ENCODE assay signal across 12 cellular contexts in the genomic region with DNA sequence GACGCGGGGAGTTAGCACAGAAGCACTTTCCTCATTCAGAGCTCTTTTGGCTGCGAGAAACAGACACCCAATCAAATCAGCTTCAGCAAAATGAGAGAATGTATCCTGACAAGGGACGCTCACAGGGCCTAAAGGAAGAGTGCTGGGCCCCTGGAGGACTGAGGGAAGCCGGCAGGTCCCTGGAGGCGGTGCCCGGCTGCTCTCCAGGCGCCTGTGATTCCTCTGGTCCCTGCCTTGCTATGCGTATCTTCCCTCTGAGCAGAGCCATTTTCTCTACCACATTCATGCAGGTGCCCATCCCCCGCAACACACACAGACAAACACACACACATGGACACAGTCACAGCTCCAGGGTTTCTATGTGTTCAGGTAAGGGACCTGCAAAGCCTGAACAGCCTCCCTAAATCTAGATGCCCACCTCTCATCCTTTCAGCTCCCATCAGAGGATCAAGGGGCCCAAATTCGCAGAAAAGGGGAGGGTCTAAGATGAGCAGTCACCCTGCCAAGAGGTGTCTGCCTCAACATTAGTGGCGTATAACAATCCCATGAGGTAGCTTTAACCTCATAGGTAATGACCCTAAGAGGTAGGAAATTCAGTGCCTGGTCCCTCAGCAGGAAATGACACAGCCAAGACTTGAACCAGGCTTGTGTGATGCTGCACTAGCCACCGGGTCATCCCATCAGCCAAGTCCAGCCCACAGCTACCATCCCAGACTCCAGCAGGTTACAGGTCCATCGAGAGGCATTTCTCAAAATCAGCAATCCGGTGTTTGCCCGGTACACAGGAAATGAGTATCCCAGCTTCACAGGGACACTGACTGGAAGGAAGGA. TPM values are rescaled to one million over a fixed set of nuclear protein-coding genes. Genes with fewer than 3 reads are reported as not detected.
DNase-seq lines count a peak whose midpoint lies in the region; ATAC-seq and TF ChIP-seq lines count a peak whose summit lies in the region.
"Had no signal": no experiment of that assay in that cellular context is flagged by ENCODE, and none has a peak within 500 bp of the region (broad histone marks: within the 10 kb centered on the region; RNA-seq: fewer than 3 reads in every experiment).

No MANE protein-coding gene starts in this region.

- in situ Hi-C loops in HAP-1 (cut with MboI; ENCODE audit: low sequenced_read_pairs), result no loop called here

- CTCF ChIA-PET in WTC11 (lab: Charles Lee), result interaction anchor here (0.6 to 2.4 kb wide), 12 partner anchors 8 to 61 kb away, joined by 3 to 13 read pairs (median 4); partner anchors contain the start of gene EYA3
- CTCF ChIA-PET in activated CD8-positive, alpha-beta T cell treated with anti-CD3 and anti-CD28 coated beads, Interleukin-2, amount 10 ng/mL, durations not matched to agents 7 days and 5 days (lab: Charles Lee), result no interaction called here

- H3K9me3 ChIP-seq in HAP-1, result no peaks in the 10 kb centered on the region
- H3K9me3 ChIP-seq: heart left ventricle, mucosa of descending colon, SJSA1 had no signal

- DNase-seq in activated naive CD8-positive, alpha-beta T cell treated with anti-CD3 and anti-CD28 coated beads, Interleukin-2, amount 10 ng/mL, durations not matched to agents 7 days and 5 days, result no peak
- no peak for DNase-seq in activated naive CD8-positive, alpha-beta T cell treated with anti-CD3 and anti-CD28 coated beads, Interleukin-2, amount 50 U/mL, for 24 hours
- DNase-seq in WTC11 (ENCODE audit: low spot score) (peak; percentile 31), RKO (ENCODE audit: low spot score) (no peak), HAP-1 (ENCODE audit: low spot score in 2 of 2) (no peak)
- DNase-seq in activated CD8-positive, alpha-beta T cell treated with anti-CD3 and anti-CD28 coated beads, Interleukin-2, amount 10 ng/mL, durations not matched to agents 7 days and 5 days, result no peak
- no peak for DNase-seq in stimulated activated CD4-positive, alpha-beta T cell treated with anti-CD3 and anti-CD28 coated beads, Interleukin-2, amount 100 ng/mL, for 48 hours
- DNase-seq: heart left ventricle, mucosa of descending colon had no signal

- no peaks in the 10 kb centered on the region for H3K9me3 Mint-ChIP-seq in activated naive CD8-positive, alpha-beta T cell treated with anti-CD3 and anti-CD28 coated beads, Interleukin-2, amount 10 ng/mL, durations not matched to agents 7 days and 5 days
- H3K9me3 Mint-ChIP-seq in activated naive CD8-positive, alpha-beta T cell treated with anti-CD3 and anti-CD28 coated beads, Interleukin-2, amount 50 U/mL, for 24 hours, result no peaks in the 10 kb centered on the region
- H3K9me3 Mint-ChIP-seq in WTC11, result peaks cover 11% of the 10 kb centered on the region
- H3K9me3 Mint-ChIP-seq in activated CD8-positive, alpha-beta T cell treated with anti-CD3 and anti-CD28 coated beads, Interleukin-2, amount 10 ng/mL, durations not matched to agents 7 days and 5 days (ENCODE audit: insufficient read depth), result no peaks in the 10 kb centered on the region

- H3K27me3 Mint-ChIP-seq in activated naive CD8-positive, alpha-beta T cell treated with anti-CD3 and anti-CD28 coated beads, Interleukin-2, amount 10 ng/mL, durations not matched to agents 7 days and 5 days, result peaks cover 9% of the 10 kb centered on the region
- H3K27me3 Mint-ChIP-seq in activated naive CD8-positive, alpha-beta T cell treated with anti-CD3 and anti-CD28 coated beads, Interleukin-2, amount 50 U/mL, for 24 hours, result peaks cover 16% of the 10 kb centered on the region
- no peaks in the 10 kb centered on the region for H3K27me3 Mint-ChIP-seq in WTC11 (ENCODE audit: low read depth)
- H3K27me3 Mint-ChIP-seq in activated CD8-positive, alpha-beta T cell treated with anti-CD3 and anti-CD28 coated beads, Interleukin-2, amount 10 ng/mL, durations not matched to agents 7 days and 5 days (ENCODE audit: low read depth), result peaks cover 13% of the 10 kb centered on the region

- H3K4me3 ChIP-seq in HAP-1, result no peak overlapping the region
- H3K4me3 ChIP-seq: heart left ventricle, mucosa of descending colon, SJSA1 had no signal

- H3K27ac Mint-ChIP-seq in activated naive CD8-positive, alpha-beta T cell treated with anti-CD3 and anti-CD28 coated beads, Interleukin-2, amount 10 ng/mL, durations not matched to agents 7 days and 5 days, result no peak overlapping the region
- H3K27ac Mint-ChIP-seq in activated naive CD8-positive, alpha-beta T cell treated with anti-CD3 and anti-CD28 coated beads, Interleukin-2, amount 50 U/mL, for 24 hours, result no peak overlapping the region
- peak overlapping the region; percentile 65 for H3K27ac Mint-ChIP-seq in WTC11
- no peak overlapping the region for H3K27ac Mint-ChIP-seq in activated CD8-positive, alpha-beta T cell treated with anti-CD3 and anti-CD28 coated beads, Interleukin-2, amount 10 ng/mL, durations not matched to agents 7 days and 5 days

- H3K36me3 ChIP-seq in HAP-1 (replicated peaks), result no peaks in the 10 kb centered on the region
- H3K36me3 ChIP-seq: SJSA1 had no signal

- H3K4me1 Mint-ChIP-seq in activated naive CD8-positive, alpha-beta T cell treated with anti-CD3 and anti-CD28 coated beads, Interleukin-2, amount 10 ng/mL, durations not matched to agents 7 days and 5 days, result peaks cover 13% of the 10 kb centered on the region
- peaks cover 16% of the 10 kb centered on the region for H3K4me1 Mint-ChIP-seq in activated naive CD8-positive, alpha-beta T cell treated with anti-CD3 and anti-CD28 coated beads, Interleukin-2, amount 50 U/mL, for 24 hours
- H3K4me1 Mint-ChIP-seq in WTC11, result peaks cover 18% of the 10 kb centered on the region
- H3K4me1 Mint-ChIP-seq in activated CD8-positive, alpha-beta T cell treated with anti-CD3 and anti-CD28 coated beads, Interleukin-2, amount 10 ng/mL, durations not matched to agents 7 days and 5 days (ENCODE audit: low read depth), result peaks cover 17% of the 10 kb centered on the region

- no peak for TF ChIP-seq CTCF in WTC11 (IDR thresholded peaks at IDR 0.05)

- no peak overlapping the region for H3K4me3 Mint-ChIP-seq in activated naive CD8-positive, alpha-beta T cell treated with anti-CD3 and anti-CD28 coated beads, Interleukin-2, amount 10 ng/mL, durations not matched to agents 7 days and 5 days
- no peak overlapping the region for H3K4me3 Mint-ChIP-seq in activated naive CD8-positive, alpha-beta T cell treated with anti-CD3 and anti-CD28 coated beads, Interleukin-2, amount 50 U/mL, for 24 hours
- H3K4me3 Mint-ChIP-seq in WTC11, result no peak overlapping the region
- no peak overlapping the region for H3K4me3 Mint-ChIP-seq in activated CD8-positive, alpha-beta T cell treated with anti-CD3 and anti-CD28 coated beads, Interleukin-2, amount 10 ng/mL, durations not matched to agents 7 days and 5 days

- H3K36me3 Mint-ChIP-seq in activated naive CD8-positive, alpha-beta T cell treated with anti-CD3 and anti-CD28 coated beads, Interleukin-2, amount 10 ng/mL, durations not matched to agents 7 days and 5 days, result peaks cover 2% of the 10 kb centered on the region
- H3K36me3 Mint-ChIP-seq in activated naive CD8-positive, alpha-beta T cell treated with anti-CD3 and anti-CD28 coated beads, Interleukin-2, amount 50 U/mL, for 24 hours (ENCODE audit: low read depth), result no peaks in the 10 kb centered on the region
- peaks cover 5% of the 10 kb centered on the region; the same call in 1 of the 2 replicates for H3K36me3 Mint-ChIP-seq in WTC11
- no peaks in the 10 kb centered on the region for H3K36me3 Mint-ChIP-seq in activated CD8-positive, alpha-beta T cell treated with anti-CD3 and anti-CD28 coated beads, Interleukin-2, amount 10 ng/mL, durations not matched to agents 7 days and 5 days (ENCODE audit: low read depth)

- H3K27me3 ChIP-seq in HAP-1 (ENCODE audit: low read depth), result no peaks in the 10 kb centered on the region
- H3K27me3 ChIP-seq: heart left ventricle, SJSA1 had no signal

- ATAC-seq in activated naive CD8-positive, alpha-beta T cell treated with anti-CD3 and anti-CD28 coated beads, Interleukin-2, amount 10 ng/mL, durations not matched to agents 7 days and 5 days (ENCODE audit: low read depth), result peak; percentile 19
- ATAC-seq in activated naive CD8-positive, alpha-beta T cell treated with anti-CD3 and anti-CD28 coated beads, Interleukin-2, amount 50 U/mL, for 24 hours, result no peak
- ATAC-seq in HG03064 (IDR thresholded peaks at IDR 0.05; ENCODE audit: low read depth, unreplicated experiment) (peak; percentile 24), WTC11 (peak; percentile 69)
- no peak for ATAC-seq in activated CD8-positive, alpha-beta T cell treated with anti-CD3 and anti-CD28 coated beads, Interleukin-2, amount 10 ng/mL, durations not matched to agents 7 days and 5 days
- ATAC-seq: heart left ventricle had no signal

- no peaks in the 10 kb centered on the region for H3K4me1 ChIP-seq in HAP-1

- POLR2A ChIA-PET in activated naive CD8-positive, alpha-beta T cell treated with anti-CD3 and anti-CD28 coated beads, Interleukin-2, amount 10 ng/mL, durations not matched to agents 7 days and 5 days (lab: Charles Lee), result interaction anchor here (0.6 kb wide), 1 partner anchor 60 kb away, joined by 3 read pairs; no protein-coding TSS in a partner anchor
- POLR2A ChIA-PET in WTC11 (lab: Charles Lee), result interaction anchor here (0.6 kb wide), 1 partner anchor 1213 kb away, joined by 3 read pairs; no protein-coding TSS in a partner anchor
- POLR2A ChIA-PET in activated CD8-positive, alpha-beta T cell treated with anti-CD3 and anti-CD28 coated beads, Interleukin-2, amount 10 ng/mL, durations not matched to agents 7 days and 5 days (lab: Charles Lee), result interaction anchor here (0.6 kb wide), 1 partner anchor 52 kb away, joined by 3 read pairs; no protein-coding TSS in a partner anchor

RNA-seq across cellular contexts. Expression of gene PTAFR, which starts 29.0 kb away (rescaled TPM):
- 1 to 10 TPM in 1 of 2 experiments, under 1 TPM in 1; 0.99 to 1.1 TPM for total RNA-seq in activated naive CD8-positive, alpha-beta T cell treated with anti-CD3 and anti-CD28 coated beads, Interleukin-2, amount 10 ng/mL, durations not matched to agents 7 days and 5 days
- total RNA-seq in WTC11 (2021), result 1.8 to 2.6 TPM (median 1.9 TPM) in 3 replicates
- total RNA-seq in activated CD8-positive, alpha-beta T cell treated with anti-CD3 and anti-CD28 coated beads, Interleukin-2, amount 10 ng/mL, durations not matched to agents 7 days and 5 days, result under 1 TPM; 0.47 to 0.50 TPM
- total RNA-seq: A172 had no signal

RNA-seq across cellular contexts. Expression of gene EYA3, which starts 59.1 kb away (rescaled TPM):
- 10 to 100 TPM; 27.0 to 27.3 TPM for total RNA-seq in activated naive CD8-positive, alpha-beta T cell treated with anti-CD3 and anti-CD28 coated beads, Interleukin-2, amount 10 ng/mL, durations not matched to agents 7 days and 5 days
- 27.4 to 29.4 TPM (median 28.1 TPM) in 3 replicates for total RNA-seq in WTC11 (2021)
- total RNA-seq in activated CD8-positive, alpha-beta T cell treated with anti-CD3 and anti-CD28 coated beads, Interleukin-2, amount 10 ng/mL, durations not matched to agents 7 days and 5 days, result 10 to 100 TPM; 33.5 to 34.5 TPM

Comparison
In these comparisons a context has a peak if more than half of its experiments do, and no peak if none do; other contexts are left out.
1. ATAC-seq: peak in activated naive CD8-positive, alpha-beta T cell treated with anti-CD3 and anti-CD28 coated beads, Interleukin-2, amount 10 ng/mL, durations not matched to agents 7 days and 5 days (single experiment), HG03064 (single experiment) and WTC11 (single experiment); none in activated naive CD8-positive, alpha-beta T cell treated with anti-CD3 and anti-CD28 coated beads, Interleukin-2, amount 50 U/mL, for 24 hours (single experiment) and activated CD8-positive, alpha-beta T cell treated with anti-CD3 and anti-CD28 coated beads, Interleukin-2, amount 10 ng/mL, durations not matched to agents 7 days and 5 days (single experiment).